24 cellular contexts compared by ENCODE assay signal in genomic region chr16:70698901-70699300, GRCh38. TPM values are rescaled to one million over a fixed set of nuclear protein-coding genes. Genes with fewer than 3 reads are reported as not detected.
DNase-seq lines count a peak whose midpoint lies in the region; ATAC-seq and TF ChIP-seq lines count a peak whose summit lies in the region.
"Had no signal": no experiment of that assay in that cellular context is flagged by ENCODE, and none has a peak within 500 bp of the region (broad histone marks: within the 10 kb centered on the region; RNA-seq: fewer than 3 reads in every experiment).

No MANE protein-coding gene starts in this region.

- no peak for TF ChIP-seq CTCF in HL-60 (IDR thresholded peaks at IDR 0.05; ENCODE audit: insufficient read depth, low read length)
- no peak for TF ChIP-seq CTCF in ascending aorta (IDR thresholded peaks at IDR 0.05)
- TF ChIP-seq CTCF in uterus (IDR thresholded peaks at IDR 0.05), result no peak

- no peak for ATAC-seq in GM21447 (IDR thresholded peaks at IDR 0.05; ENCODE audit: unreplicated experiment)
- ATAC-seq: left colon had no signal

- H3K9ac ChIP-seq in muscle layer of colon (ENCODE audit: low read length) (no peak overlapping the region), stomach smooth muscle (ENCODE audit: low read length in 2 of 2) (no peak overlapping the region)

- no peak for TF ChIP-seq POLR2A in uterus (IDR thresholded peaks at IDR 0.05)

- H3K36me3 ChIP-seq in ascending aorta (no peaks in the 10 kb centered on the region), muscle layer of colon (ENCODE audit: insufficient read depth, low read length) (no peaks in the 10 kb centered on the region), stomach smooth muscle (ENCODE audit: control insufficient read depth in 2 of 2, insufficient read depth in 2 of 2, low read length in 2 of 2) (no peaks in the 10 kb centered on the region), uterus (no peaks in the 10 kb centered on the region)

- no peaks in the 10 kb centered on the region for H3K9me3 ChIP-seq in ascending aorta
- no peaks in the 10 kb centered on the region for H3K9me3 ChIP-seq in muscle layer of colon (ENCODE audit: low read length)
- H3K9me3 ChIP-seq in stomach smooth muscle (ENCODE audit: control insufficient read depth in 2 of 2, low read length in 2 of 2), result no peaks in the 10 kb centered on the region
- H3K9me3 ChIP-seq in uterus, result no peaks in the 10 kb centered on the region
- H3K9me3 ChIP-seq: neutrophil had no signal

- no peak for DNase-seq in HL-60 (ENCODE audit: low read depth in 1 of 2, low spot score in 1 of 2)
- no peak for DNase-seq in ascending aorta (ENCODE audit: low spot score in 2 of 2)
- DNase-seq in uterus, result no peak
- DNase-seq in NCI-H128 (lab: John Stamatoyannopoulos, UW; ENCODE audit: unreplicated experiment), result no peak
- DNase-seq: activated CD4-positive, alpha-beta T cell treated with anti-CD3 and anti-CD28 coated beads, Interleukin-2, amount 10 ng/mL, durations not matched to agents 24 days and 14 days; activated CD8-positive, alpha-beta memory T cell treated with anti-CD3 and anti-CD28 coated beads, Interleukin-2, amount 50 U/mL, for 48 hours; activated effector memory CD4-positive, alpha-beta T cell treated with Interleukin-2 at 50 U/mL for 16 hours; caudate nucleus; CD8-positive, alpha-beta memory T cell; DMS53; dorsolateral prefrontal cortex; erythroblast; left colon; midbrain; NCI-H1436 treated with DMSO at 0.1 percent for 48 hours; NCI-H526; Right ventricle myocardium superior; stimulated activated CD4-positive, alpha-beta T cell treated with anti-CD3 and anti-CD28 coated beads, Interleukin-12 subunit alpha, Interleukin-12 subunit beta, amount 100 ng/mL, for 4 hours; stimulated activated CD8-positive, alpha-beta memory T cell treated with anti-CD3 and anti-CD28 coated beads, Interleukin-4, amount 100 ng/mL, for 48 hours had no signal

- H3K27me3 ChIP-seq in HL-60 (ENCODE audit: insufficient read depth, poor library complexity, severe bottlenecking) (no peaks in the 10 kb centered on the region), ascending aorta (no peaks in the 10 kb centered on the region), muscle layer of colon (ENCODE audit: control insufficient read depth in 1 of 2, insufficient read depth in 2 of 2, low read length in 2 of 2) (no peaks in the 10 kb centered on the region), stomach smooth muscle (ENCODE audit: control insufficient read depth in 1 of 2, insufficient read depth in 2 of 2, low read length in 2 of 2) (no peaks in the 10 kb centered on the region), uterus (no peaks in the 10 kb centered on the region)
- H3K27me3 ChIP-seq: dorsolateral prefrontal cortex, neutrophil had no signal

- intact Hi-C loops in ascending aorta (cut with DNase I) (no loop called here), uterus (cut with DNase I; ENCODE audit: low total_unique reads) (no loop called here)

- peak overlapping the region; percentile 95 for H3K27ac ChIP-seq in HL-60 (replicated peaks)
- H3K27ac ChIP-seq in ascending aorta, result peak overlapping the region; percentile 72 to 96
- peak overlapping the region; percentile 10 for H3K27ac ChIP-seq in muscle layer of colon (ENCODE audit: low read depth, low read length)
- H3K27ac ChIP-seq in stomach smooth muscle (ENCODE audit: low read length), result peak overlapping the region; percentile 98
- H3K27ac ChIP-seq in uterus, result no peak overlapping the region
- H3K27ac ChIP-seq: neutrophil had no signal

- H3K4me1 ChIP-seq in ascending aorta (peaks cover 41 to 76% of the 10 kb centered on the region in 2 donors), muscle layer of colon (ENCODE audit: insufficient read depth, low read length) (peaks cover 94% of the 10 kb centered on the region), stomach smooth muscle (ENCODE audit: control insufficient read depth, insufficient read depth, low read length) (peaks cover 96% of the 10 kb centered on the region), uterus (peaks cover 12 to 40% of the 10 kb centered on the region in 2 donors)

- H3K4me3 ChIP-seq in HL-60 (replicated peaks; ENCODE audit: insufficient read depth, low read length) (no peak overlapping the region), ascending aorta (no peak overlapping the region), muscle layer of colon (ENCODE audit: low read depth in 1 of 2, low read length in 2 of 2) (no peak overlapping the region), stomach smooth muscle (ENCODE audit: low read length in 2 of 2) (no peak overlapping the region), uterus (no peak overlapping the region)
- H3K4me3 ChIP-seq: dorsolateral prefrontal cortex had no signal

RNA-seq across cellular contexts. Expression of gene MTSS2, which starts 13.0 kb away (rescaled TPM):
- total RNA-seq in ascending aorta (98.6 TPM), uterus (100 to 1,000 TPM in 1 of 4 donors, 10 to 100 TPM in 3; 11.2 to 142 (median 18.2) TPM)

RNA-seq across cellular contexts. Expression of gene IL34, which starts 52.5 kb away (rescaled TPM):
- 116 TPM for total RNA-seq in ascending aorta
- total RNA-seq in uterus, result 1 to 10 TPM in 3 of 4 donors, not detected in 1; 3.3 to 9.4 (median 9.0) TPM
- total RNA-seq: CD8-positive, alpha-beta memory T cell; MCF 10A had no signal

Comparison
In these comparisons a context has a peak if more than half of its experiments do, and no peak if none do; other contexts are left out.
1. H3K27ac ChIP-seq: peak in HL-60 (single experiment), ascending aorta (2 of 2), muscle layer of colon (single experiment) and stomach smooth muscle (single experiment); none in uterus (0 of 2).
2. RNA of gene IL34, which starts 52.5 kb away (total RNA-seq): 116 TPM in ascending aorta (single experiment); 3.3 to 9.4 TPM in uterus; every median in the first group is over 10 times any median in the second.